9 cellular contexts compared by ENCODE assay signal in genomic region chr3:15300318-15301078, GRCh38. TPM values are rescaled to one million over a fixed set of nuclear protein-coding genes. Genes with fewer than 3 reads are reported as not detected.
DNase-seq lines count a peak whose midpoint lies in the region; ATAC-seq, FAIRE-seq and TF ChIP-seq lines count a peak whose summit lies in the region.
"Had no signal": no experiment of that assay in that cellular context is flagged by ENCODE, and none has a peak within 500 bp of the region (broad histone marks: within the 10 kb centered on the region; RNA-seq: fewer than 3 reads in every experiment).

No MANE protein-coding gene starts in this region.

- peak; percentile 46 to 81 (median 68) for ATAC-seq in right lobe of liver
- no peak for ATAC-seq in HG02970 (IDR thresholded peaks at IDR 0.05; ENCODE audit: low FRiP score, unreplicated experiment)

- H3K27ac Mint-ChIP-seq in HFFc6 (peak overlapping the region; percentile 20; the same call in 1 of the 2 replicates), astrocyte (ENCODE audit: unreplicated experiment) (no peak overlapping the region)

- H2AFZ ChIP-seq in ACC112 (ENCODE audit: low read length, unreplicated experiment) = no peak overlapping the region
- no peak overlapping the region for H2AFZ ChIP-seq in astrocyte (ENCODE audit: low read depth, low read length)

- no peak for FAIRE-seq in astrocyte (lab: Jason Lieb, UNC)

- peak overlapping the region; percentile 38; the same call in 1 of the 2 replicates for H3K27ac ChIP-seq in ACC112 (ENCODE audit: low read depth, low read length)
- H3K27ac ChIP-seq in astrocyte (ENCODE audit: low read depth, low read length) = peak overlapping the region; percentile 32
- H3K27ac ChIP-seq in right lobe of liver = no peak overlapping the region

- H3K4me1 Mint-ChIP-seq in HFFc6 (ENCODE audit: low read depth) (peaks cover 27% of the 10 kb centered on the region), astrocyte (ENCODE audit: low read depth, unreplicated experiment) (peaks cover 8% of the 10 kb centered on the region)

- peaks cover 30% of the 10 kb centered on the region for H3K4me1 ChIP-seq in ACC112 (ENCODE audit: control insufficient read depth, insufficient read depth, low read length, unreplicated experiment)
- peaks cover 17% of the 10 kb centered on the region for H3K4me1 ChIP-seq in astrocyte (ENCODE audit: insufficient read depth, low read length)
- H3K4me1 ChIP-seq in right lobe of liver = peaks cover 0 to 9% (median 2%) of the 10 kb centered on the region in 4 donors

- no peak for TF ChIP-seq POLR2A in right lobe of liver (IDR thresholded peaks at IDR 0.05)

- H3K79me2 ChIP-seq in ACC112 (ENCODE audit: control insufficient read depth, insufficient read depth, low read length, unreplicated experiment) = peaks cover 5% of the 10 kb centered on the region
- H3K79me2 ChIP-seq in astrocyte (ENCODE audit: insufficient read depth, low read length) = peaks cover 32% of the 10 kb centered on the region

- H4K20me1 ChIP-seq in astrocyte (ENCODE audit: insufficient read depth, low read length) = peaks cover 15% of the 10 kb centered on the region

- intact Hi-C loops in right lobe of liver (cut with DNase I) = no loop called here

- H3K9me3 ChIP-seq in astrocyte (ENCODE audit: insufficient read depth, low read depth, low read length) = no peaks in the 10 kb centered on the region
- H3K9me3 ChIP-seq in right lobe of liver = no peaks in the 10 kb centered on the region

- no peak overlapping the region for H3K9ac ChIP-seq in astrocyte (ENCODE audit: low read length)

- H3K27me3 Mint-ChIP-seq in HFFc6 (ENCODE audit: insufficient read depth) (no peaks in the 10 kb centered on the region; the same call in 1 of the 2 replicates), astrocyte (ENCODE audit: low read depth, unreplicated experiment) (no peaks in the 10 kb centered on the region)

- no peaks in the 10 kb centered on the region for H3K27me3 ChIP-seq in ACC112 (ENCODE audit: insufficient read depth, low read length)
- H3K27me3 ChIP-seq in astrocyte (ENCODE audit: insufficient read depth, low read length) = no peaks in the 10 kb centered on the region
- no peaks in the 10 kb centered on the region for H3K27me3 ChIP-seq in right lobe of liver

- peak; percentile 76 for DNase-seq in HFFc6
- DNase-seq in astrocyte (ENCODE audit: low read depth) = peak; percentile 81
- peak in 1 of 3 donors; percentile 55 for DNase-seq in right lobe of liver
- no peak for DNase-seq in NCI-H1694 treated with DMSO at 0.1 percent for 48 hours (lab: John Stamatoyannopoulos, UW)
- DNase-seq in effector CD8-positive, alpha-beta T cell (lab: John Stamatoyannopoulos, UW) = no peak
- DNase-seq in stimulated activated naive CD4-positive, alpha-beta T cell treated with Interleukin-2 at 50 U/mL for 16 hours (lab: John Stamatoyannopoulos, UW) = no peak
- DNase-seq: NCI-H526 treated with DMSO at 0.1 percent for 48 hours had no signal

- H3K36me3 Mint-ChIP-seq in HFFc6 (ENCODE audit: low read depth) (peaks cover 41% of the 10 kb centered on the region), astrocyte (ENCODE audit: low read depth, unreplicated experiment) (peaks cover 41% of the 10 kb centered on the region)

- TF ChIP-seq CTCF in HFFc6 (IDR thresholded peaks at IDR 0.05) (no peak), astrocyte (IDR thresholded peaks at IDR 0.05; ENCODE audit: insufficient read depth, low read depth, low read length) (no peak), right lobe of liver (IDR thresholded peaks at IDR 0.05) (peak in 1 of 4 donors; percentile 5)

- H3K4me3 ChIP-seq in ACC112 (ENCODE audit: low read depth, low read length) (no peak overlapping the region), astrocyte (ENCODE audit: insufficient read depth, low read depth, low read length) (no peak overlapping the region), right lobe of liver (no peak overlapping the region)

- H3K36me3 ChIP-seq in ACC112 (ENCODE audit: insufficient read depth, low read length) (peaks cover 12% of the 10 kb centered on the region), astrocyte (ENCODE audit: insufficient read depth, low read length) (peaks cover 3% of the 10 kb centered on the region), right lobe of liver (peaks cover 0 to 2% (median 0%) of the 10 kb centered on the region in 4 donors)

- H3K4me3 Mint-ChIP-seq in HFFc6 = no peak overlapping the region
- H3K4me3 Mint-ChIP-seq in astrocyte (ENCODE audit: unreplicated experiment) = no peak overlapping the region

- peak overlapping the region; percentile 2 for H3K4me2 ChIP-seq in astrocyte (ENCODE audit: low read length)

- WGBS in right lobe of liver (ENCODE audit: insufficient coverage, low coverage, low lambda C conversion rate, missing lambda C conversion rate) = 55% methylated on average over 8 of the region's 8 CpGs

- H3K9me3 Mint-ChIP-seq in HFFc6 (no peaks in the 10 kb centered on the region), astrocyte (ENCODE audit: unreplicated experiment) (peaks cover 2% of the 10 kb centered on the region)

RNA-seq across cellular contexts. Expression of gene SH3BP5, which starts 31.9 kb away (rescaled TPM):
- 10 to 100 TPM; 10.8 to 14.2 (median 11.9) TPM for total RNA-seq in HFFc6 (2021; fragmentation: NEBNext Ultra II Directional; extraction: Animal tissue kit (Norgen Biotek cat#: 25700))
- total RNA-seq in astrocyte = 25.2 and 27.5 TPM in 2 replicates
- total RNA-seq in right lobe of liver = 10 to 100 TPM in 4 of 6 experiments, 1 to 10 TPM in 2; 8.9 to 19.2 (median 13.8) TPM

Comparison
In these comparisons a context has a peak if more than half of its experiments do, and no peak if none do; other contexts are left out.
1. H3K27ac ChIP-seq: peak in ACC112 (single experiment) and astrocyte (single experiment); none in right lobe of liver (0 of 3).
2. DNase-seq: peak in HFFc6 (single experiment) and astrocyte (single experiment); none in NCI-H1694 treated with DMSO at 0.1 percent for 48 hours (single experiment), effector CD8-positive, alpha-beta T cell (single experiment) and stimulated activated naive CD4-positive, alpha-beta T cell treated with Interleukin-2 at 50 U/mL for 16 hours (single experiment).